Comparison of ENCODE assay signal across 1 cellular context in the genomic region with DNA sequence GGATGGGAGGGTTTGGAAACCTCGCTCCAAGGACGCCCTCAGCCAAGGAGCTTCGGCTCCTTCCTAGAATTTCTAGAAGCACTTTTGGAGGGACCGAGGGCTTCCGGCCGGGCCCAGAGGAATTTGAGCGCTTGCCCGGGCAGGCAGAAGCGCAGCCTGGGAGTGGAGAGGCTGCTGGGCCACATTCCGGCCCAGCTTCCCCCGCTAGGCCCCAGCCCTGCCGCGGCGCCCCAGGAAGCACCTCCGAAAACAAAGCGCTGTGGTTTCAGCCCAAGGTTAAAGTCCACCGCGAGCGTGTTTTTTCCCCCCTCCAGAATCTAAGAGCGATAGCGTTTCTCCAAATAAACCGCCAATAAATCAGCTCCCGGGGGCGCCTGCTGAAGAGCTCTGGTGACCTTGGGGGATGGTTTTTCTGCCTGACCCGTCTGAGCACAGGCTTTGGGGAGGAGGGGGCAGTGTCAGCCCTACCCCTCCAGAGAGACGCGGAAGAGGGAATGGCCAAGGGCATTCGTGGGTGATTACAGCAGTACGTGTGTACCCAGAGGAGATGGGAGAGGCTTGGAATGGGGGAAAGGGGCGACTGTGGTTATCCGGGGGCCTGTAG.
TF ChIP-seq lines count a peak whose summit lies in the region.

No MANE protein-coding gene starts in this region.

TF ChIP-seq in GM12878, 131 proteins besides CTCF, POLR2A, EP300 and RAD21 (continued from another document):
- no peak for TF ChIP-seq POLR2AphosphoS2 (IDR thresholded peaks at IDR 0.05; ENCODE audit: low read depth, low read length)
- peak; percentile 70 for TF ChIP-seq IKZF1 (conservative IDR thresholded peaks at IDR 0.05)
- no peak for TF ChIP-seq SUZ12 (IDR thresholded peaks at IDR 0.05; ENCODE audit: unreplicated experiment)
- no peak for TF ChIP-seq GABPA (IDR thresholded peaks at IDR 0.05; ENCODE audit: low read depth)
- no peak for TF ChIP-seq RUNX3 (IDR thresholded peaks at IDR 0.05; ENCODE audit: low read length)
- peak; percentile 58; the same call in 1 of the 2 replicates for TF ChIP-seq DPF2 (IDR thresholded peaks at IDR 0.05)
- no peak for TF ChIP-seq HCFC1 (IDR thresholded peaks at IDR 0.05; ENCODE audit: low read length)
- peak; percentile 69 for TF ChIP-seq NR2F1 (conservative IDR thresholded peaks at IDR 0.05)
- 0 out of 4 replicates have a peak, but pooled peaks of 1 of the 2 experiments have one; percentile 6 for TF ChIP-seq BHLHE40 (IDR thresholded peaks at IDR 0.05; ENCODE audit: borderline replicate concordance in 1 of 2, low read depth in 2 of 2, low read length in 1 of 2)
- TF ChIP-seq, protein P1, sequence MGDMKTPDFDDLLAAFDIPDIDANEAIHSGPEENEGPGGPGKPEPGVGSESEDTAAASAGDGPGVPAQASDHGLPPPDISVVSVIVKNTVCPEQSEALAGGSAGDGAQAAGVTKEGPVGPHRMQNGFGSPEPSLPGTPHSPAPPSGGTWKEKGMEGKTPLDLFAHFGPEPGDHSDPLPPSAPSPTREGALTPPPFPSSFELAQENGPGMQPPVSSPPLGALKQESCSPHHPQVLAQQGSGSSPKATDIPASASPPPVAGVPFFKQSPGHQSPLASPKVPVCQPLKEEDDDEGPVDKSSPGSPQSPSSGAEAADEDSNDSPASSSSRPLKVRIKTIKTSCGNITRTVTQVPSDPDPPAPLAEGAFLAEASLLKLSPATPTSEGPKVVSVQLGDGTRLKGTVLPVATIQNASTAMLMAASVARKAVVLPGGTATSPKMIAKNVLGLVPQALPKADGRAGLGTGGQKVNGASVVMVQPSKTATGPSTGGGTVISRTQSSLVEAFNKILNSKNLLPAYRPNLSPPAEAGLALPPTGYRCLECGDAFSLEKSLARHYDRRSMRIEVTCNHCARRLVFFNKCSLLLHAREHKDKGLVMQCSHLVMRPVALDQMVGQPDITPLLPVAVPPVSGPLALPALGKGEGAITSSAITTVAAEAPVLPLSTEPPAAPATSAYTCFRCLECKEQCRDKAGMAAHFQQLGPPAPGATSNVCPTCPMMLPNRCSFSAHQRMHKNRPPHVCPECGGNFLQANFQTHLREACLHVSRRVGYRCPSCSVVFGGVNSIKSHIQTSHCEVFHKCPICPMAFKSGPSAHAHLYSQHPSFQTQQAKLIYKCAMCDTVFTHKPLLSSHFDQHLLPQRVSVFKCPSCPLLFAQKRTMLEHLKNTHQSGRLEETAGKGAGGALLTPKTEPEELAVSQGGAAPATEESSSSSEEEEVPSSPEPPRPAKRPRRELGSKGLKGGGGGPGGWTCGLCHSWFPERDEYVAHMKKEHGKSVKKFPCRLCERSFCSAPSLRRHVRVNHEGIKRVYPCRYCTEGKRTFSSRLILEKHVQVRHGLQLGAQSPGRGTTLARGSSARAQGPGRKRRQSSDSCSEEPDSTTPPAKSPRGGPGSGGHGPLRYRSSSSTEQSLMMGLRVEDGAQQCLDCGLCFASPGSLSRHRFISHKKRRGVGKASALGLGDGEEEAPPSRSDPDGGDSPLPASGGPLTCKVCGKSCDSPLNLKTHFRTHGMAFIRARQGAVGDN (IDR thresholded peaks at IDR 0.05): peak; percentile 59; the same call in 1 of the 2 replicates
- no peak for TF ChIP-seq EED (IDR thresholded peaks at IDR 0.05; ENCODE audit: low read depth)
- TF ChIP-seq SREBF1 (IDR thresholded peaks at IDR 0.05; ENCODE audit: low read length): no peak
- TF ChIP-seq MTA3 (IDR thresholded peaks at IDR 0.05; ENCODE audit: borderline replicate concordance, low read length): no peak
- TF ChIP-seq, protein P2, sequence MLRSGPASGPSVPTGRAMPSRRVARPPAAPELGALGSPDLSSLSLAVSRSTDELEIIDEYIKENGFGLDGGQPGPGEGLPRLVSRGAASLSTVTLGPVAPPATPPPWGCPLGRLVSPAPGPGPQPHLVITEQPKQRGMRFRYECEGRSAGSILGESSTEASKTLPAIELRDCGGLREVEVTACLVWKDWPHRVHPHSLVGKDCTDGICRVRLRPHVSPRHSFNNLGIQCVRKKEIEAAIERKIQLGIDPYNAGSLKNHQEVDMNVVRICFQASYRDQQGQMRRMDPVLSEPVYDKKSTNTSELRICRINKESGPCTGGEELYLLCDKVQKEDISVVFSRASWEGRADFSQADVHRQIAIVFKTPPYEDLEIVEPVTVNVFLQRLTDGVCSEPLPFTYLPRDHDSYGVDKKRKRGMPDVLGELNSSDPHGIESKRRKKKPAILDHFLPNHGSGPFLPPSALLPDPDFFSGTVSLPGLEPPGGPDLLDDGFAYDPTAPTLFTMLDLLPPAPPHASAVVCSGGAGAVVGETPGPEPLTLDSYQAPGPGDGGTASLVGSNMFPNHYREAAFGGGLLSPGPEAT (IDR thresholded peaks at IDR 0.05; ENCODE audit: low read depth): 0 out of 2 replicates have a peak, but pooled peaks have one; percentile 35
- TF ChIP-seq CHD2 (IDR thresholded peaks at IDR 0.05; ENCODE audit: borderline replicate concordance, low read depth, low read length): 0 out of 2 replicates have a peak, but pooled peaks have one; percentile 23
